In genomic region chr18:2960983-2961696, GRCh38 we compare ENCODE assay signal across 8 cellular contexts. TPM values are rescaled to one million over a fixed set of nuclear protein-coding genes. Genes with fewer than 3 reads are reported as not detected.
DNase-seq lines count a peak whose midpoint lies in the region; ATAC-seq and TF ChIP-seq lines count a peak whose summit lies in the region.
"Had no signal": no experiment of that assay in that cellular context is flagged by ENCODE, and none has a peak within 500 bp of the region (broad histone marks: within the 10 kb centered on the region; RNA-seq: fewer than 3 reads in every experiment).

No MANE protein-coding gene starts in this region.

- H3K9me1 ChIP-seq in IMR-90 (ENCODE audit: insufficient read depth, low read length), result peaks cover 10% of the 10 kb centered on the region

- H3K18ac ChIP-seq in IMR-90 (ENCODE audit: low read depth, low read length), result no peak overlapping the region

- no peak for TF ChIP-seq CTCF in IMR-90 (conservative IDR thresholded peaks at IDR 0.05; ENCODE audit: low read depth, low read length)
- no peak for TF ChIP-seq CTCF in left lung (IDR thresholded peaks at IDR 0.05)

- H2AK5ac ChIP-seq in IMR-90 (ENCODE audit: low read depth, low read length), result 0 out of 2 replicates have a peak overlapping the region, but pooled peaks have one; percentile 3

- no peak overlapping the region for H3K4me2 ChIP-seq in IMR-90 (ENCODE audit: low read depth, low read length)

- no peak overlapping the region for H3K4ac ChIP-seq in IMR-90 (ENCODE audit: low read depth, low read length)

- in situ Hi-C loops in IMR-90 (cut with MboI; ENCODE audit: low sequenced_read_pairs), result no loop called here

- H3K56ac ChIP-seq in IMR-90 (ENCODE audit: extremely low read depth, insufficient read depth, low read length), result no peak overlapping the region

- peaks cover 35 to 64% of the 10 kb centered on the region in 2 experiments for H3K79me1 ChIP-seq in IMR-90 (ENCODE audit: low read depth in 1 of 2, low read length in 2 of 2)

- ATAC-seq in IMR-90 (ENCODE audit: low read depth), result peak; percentile 47; the same call in 1 of the 2 replicates
- ATAC-seq in activated CD8-positive, alpha-beta T cell treated with anti-CD3 and anti-CD28 coated beads, Interleukin-2, amount 10 ng/mL, durations not matched to agents 7 days and 5 days, result no peak
- ATAC-seq in left lung, result peak; percentile 15
- ATAC-seq in GM19351 (IDR thresholded peaks at IDR 0.05; ENCODE audit: unreplicated experiment), result no peak

- no peak overlapping the region for H3K27ac ChIP-seq in IMR-90 (ENCODE audit: insufficient read depth, low read length)
- peak overlapping the region; percentile 68 to 81 for H3K27ac ChIP-seq in left lung
- H3K27ac ChIP-seq in subcutaneous abdominal adipose tissue (ENCODE audit: low read depth, low read length), result peak overlapping the region; percentile 87

- H3K4me3 Mint-ChIP-seq in activated CD8-positive, alpha-beta T cell treated with anti-CD3 and anti-CD28 coated beads, Interleukin-2, amount 10 ng/mL, durations not matched to agents 7 days and 5 days, result peak overlapping the region; percentile 72

- H3K36me3 ChIP-seq in IMR-90 (ENCODE audit: control insufficient read depth, insufficient read depth, low read length), result peaks cover 1% of the 10 kb centered on the region; the same call in 1 of the 2 replicates
- no peaks in the 10 kb centered on the region for H3K36me3 ChIP-seq in left lung
- no peaks in the 10 kb centered on the region for H3K36me3 ChIP-seq in subcutaneous abdominal adipose tissue (ENCODE audit: control insufficient read depth in 5 of 5, insufficient read depth in 5 of 5, low read length in 5 of 5)

- H3K27ac Mint-ChIP-seq in activated CD8-positive, alpha-beta T cell treated with anti-CD3 and anti-CD28 coated beads, Interleukin-2, amount 10 ng/mL, durations not matched to agents 7 days and 5 days, result peak overlapping the region; percentile 95

- H2AK9ac ChIP-seq in IMR-90 (replicated peaks; ENCODE audit: low read depth, low read length, poor library complexity), result no peak overlapping the region

- CTCF ChIA-PET in IMR-90 (lab: Yijun Ruan, JAX), result interaction anchor here (1.5 to 1.8 kb wide), 2 partner anchors 13 to 190 kb away, joined by 3 to 6 read pairs; no protein-coding TSS in a partner anchor
- CTCF ChIA-PET in activated CD8-positive, alpha-beta T cell treated with anti-CD3 and anti-CD28 coated beads, Interleukin-2, amount 10 ng/mL, durations not matched to agents 7 days and 5 days (lab: Charles Lee), result interaction anchor here (1.0 to 11.3 kb wide), 9 partner anchors 9 to 285 kb away, joined by 3 to 130 read pairs (median 16); no protein-coding TSS in a partner anchor

- H3K9ac ChIP-seq in IMR-90 (ENCODE audit: low read depth, low read length) (no peak overlapping the region), subcutaneous abdominal adipose tissue (ENCODE audit: low read length in 5 of 5) (peak overlapping the region in 1 of 5 donors; percentile 23)

- H3K4me1 ChIP-seq in IMR-90 (ENCODE audit: control insufficient read depth, insufficient read depth, low read length) (peaks cover 12% of the 10 kb centered on the region), left lung (peaks cover 4 to 68% of the 10 kb centered on the region in 2 donors), subcutaneous abdominal adipose tissue (ENCODE audit: control insufficient read depth in 5 of 5, insufficient read depth in 5 of 5, low read length in 5 of 5) (peaks cover 15 to 52% (median 39%) of the 10 kb centered on the region in 5 donors)

- DNase-seq in IMR-90, result peak; percentile 29
- DNase-seq in activated CD8-positive, alpha-beta T cell treated with anti-CD3 and anti-CD28 coated beads, Interleukin-2, amount 10 ng/mL, durations not matched to agents 7 days and 5 days, result no peak
- DNase-seq in left lung, result no peak
- DNase-seq in amygdala (lab: John Stamatoyannopoulos, UW), result no peak
- DNase-seq in HT-29 (ENCODE audit: low spot score), result no peak
- DNase-seq: NCI-H510A had no signal

- no peaks in the 10 kb centered on the region for H3K9me3 ChIP-seq in IMR-90 (ENCODE audit: control insufficient read depth, insufficient read depth, low read length)
- no peaks in the 10 kb centered on the region for H3K9me3 ChIP-seq in left lung
- H3K9me3 ChIP-seq in subcutaneous abdominal adipose tissue (ENCODE audit: control insufficient read depth in 5 of 5, low read length in 5 of 5), result no peaks in the 10 kb centered on the region

- no peak overlapping the region for H4K5ac ChIP-seq in IMR-90 (ENCODE audit: low read depth, low read length)

- dilution Hi-C loops in IMR-90 (cut with HindIII; ENCODE audit: low sequenced_read_pairs, unreplicated experiment), result no loop called here

- no peaks in the 10 kb centered on the region for H3K27me3 Mint-ChIP-seq in activated CD8-positive, alpha-beta T cell treated with anti-CD3 and anti-CD28 coated beads, Interleukin-2, amount 10 ng/mL, durations not matched to agents 7 days and 5 days (ENCODE audit: low read depth)

- no peak overlapping the region for H2BK120ac ChIP-seq in IMR-90 (ENCODE audit: low read depth, low read length)

- H3K9me3 Mint-ChIP-seq in activated CD8-positive, alpha-beta T cell treated with anti-CD3 and anti-CD28 coated beads, Interleukin-2, amount 10 ng/mL, durations not matched to agents 7 days and 5 days (ENCODE audit: insufficient read depth), result no peaks in the 10 kb centered on the region

- H4K91ac ChIP-seq in IMR-90 (ENCODE audit: insufficient read depth, low read depth, low read length), result no peak overlapping the region

- H3K4me3 ChIP-seq in IMR-90 (ENCODE audit: insufficient read depth, low read depth, low read length) (no peak overlapping the region), left lung (no peak overlapping the region), subcutaneous abdominal adipose tissue (ENCODE audit: low read depth in 1 of 5, low read length in 5 of 5) (peak overlapping the region in 2 of 5 donors; percentile 29 to 37)

- H2BK15ac ChIP-seq in IMR-90 (ENCODE audit: low read depth, low read length), result no peak overlapping the region

- 73% methylated on average over 3 of the region's 7 CpGs; no CpG with 5 or more reads in 1 of the 2 experiments for WGBS in IMR-90 (ENCODE audit: extremely low coverage in 2 of 2, insufficient read length in 1 of 2), 2 experiments

- no peak overlapping the region for H4K8ac ChIP-seq in IMR-90 (ENCODE audit: low read depth in 2 of 2, low read length in 2 of 2)

- TF ChIP-seq POLR2A in IMR-90 (IDR thresholded peaks at IDR 0.05; ENCODE audit: low read depth, low read length), result no peak

- H2BK5ac ChIP-seq in IMR-90 (ENCODE audit: low read depth, low read length, poor library complexity, severe bottlenecking), result no peak overlapping the region

- intact Hi-C loops in IMR-90 (cut with micrococcal nuclease), result no loop called here
- intact Hi-C loops in left lung (cut with DNase I), result no loop called here

- no peak overlapping the region for H2BK20ac ChIP-seq in IMR-90 (ENCODE audit: low read depth, low read length)

- H3K14ac ChIP-seq in IMR-90 (replicated peaks; ENCODE audit: low read depth, low read length), result no peak overlapping the region

- H3K36me3 Mint-ChIP-seq in activated CD8-positive, alpha-beta T cell treated with anti-CD3 and anti-CD28 coated beads, Interleukin-2, amount 10 ng/mL, durations not matched to agents 7 days and 5 days (ENCODE audit: low read depth), result peaks cover 58% of the 10 kb centered on the region

- H3K23ac ChIP-seq in IMR-90 (ENCODE audit: low read depth, low read length), result no peak overlapping the region

- H3K27me3 ChIP-seq in IMR-90 (ENCODE audit: control insufficient read depth, insufficient read depth, low read length) (no peaks in the 10 kb centered on the region), left lung (no peaks in the 10 kb centered on the region), subcutaneous abdominal adipose tissue (ENCODE audit: control insufficient read depth in 5 of 5, insufficient read depth in 4 of 5, low read length in 5 of 5) (no peaks in the 10 kb centered on the region)

- TF ChIP-seq RAD21 in IMR-90 (IDR thresholded peaks at IDR 0.05; ENCODE audit: low read length), result no peak

- POLR2A ChIA-PET in IMR-90 (lab: Charles Lee; ENCODE audit: unreplicated experiment), result no interaction called here
- POLR2A ChIA-PET in activated CD8-positive, alpha-beta T cell treated with anti-CD3 and anti-CD28 coated beads, Interleukin-2, amount 10 ng/mL, durations not matched to agents 7 days and 5 days (lab: Charles Lee), result interaction anchor here (0.7 to 8.8 kb wide), 9 partner anchors 10 to 289 kb away, joined by 3 to 98 read pairs (median 8); partner anchors contain the start of gene MYL12A

- peaks cover 86% of the 10 kb centered on the region for H3K4me1 Mint-ChIP-seq in activated CD8-positive, alpha-beta T cell treated with anti-CD3 and anti-CD28 coated beads, Interleukin-2, amount 10 ng/mL, durations not matched to agents 7 days and 5 days (ENCODE audit: low read depth)

- H4K20me1 ChIP-seq in IMR-90 (ENCODE audit: insufficient read depth, low read length), result peaks cover 24% of the 10 kb centered on the region

- no peak overlapping the region for H2AFZ ChIP-seq in IMR-90 (replicated peaks; ENCODE audit: low read length, poor library complexity)

- BruUV-seq in IMR-90 (replicated peaks; lab: Mats Ljungman, UMichigan), result no TSS peak

TF ChIP-seq in IMR-90, 13 proteins besides CTCF, POLR2A, EP300 and RAD21:
- no peak for TF ChIP-seq CHD1 (IDR thresholded peaks at IDR 0.05; ENCODE audit: low read depth, low read length)
- no peak for TF ChIP-seq USF2 (IDR thresholded peaks at IDR 0.05; ENCODE audit: low read depth, low read length)
- no peak for TF ChIP-seq MXI1 (IDR thresholded peaks at IDR 0.05; ENCODE audit: borderline replicate concordance, low read depth, low read length)

RNA-seq across cellular contexts. Expression of gene LPIN2, which starts 51.8 kb away (rescaled TPM):
- total RNA-seq in IMR-90 (2012; rRNA removed), result 21.9 and 23.9 TPM in 2 replicates
- 14.4 and 16.2 TPM in 2 replicates for polyA plus RNA-seq in IMR-90 (2012; rRNA removed)
- 8.0 and 9.9 TPM in 2 replicates for polyA plus RNA-seq in IMR-90 (2012; cell fraction: cytosol; rRNA removed)
- polyA plus RNA-seq in IMR-90 (2012; cell fraction: nucleus; rRNA removed; ENCODE audit: low replicate concordance), result 15.7 and 29.0 TPM in 2 replicates
- total RNA-seq in activated CD8-positive, alpha-beta T cell treated with anti-CD3 and anti-CD28 coated beads, Interleukin-2, amount 10 ng/mL, durations not matched to agents 7 days and 5 days, result 10 to 100 TPM; 77.5 TPM
- 10 to 100 TPM; 47.3 to 63.2 TPM for total RNA-seq in left lung
- total RNA-seq in HT-29 (2014; rRNA removed; shearing (Covaris generic)), result 35.5 and 41.8 TPM in 2 replicates

Comparison
In these comparisons a context has a peak if more than half of its experiments do, and no peak if none do; other contexts are left out.
1. ATAC-seq: peak in IMR-90 (single experiment) and left lung (single experiment); none in activated CD8-positive, alpha-beta T cell treated with anti-CD3 and anti-CD28 coated beads, Interleukin-2, amount 10 ng/mL, durations not matched to agents 7 days and 5 days (single experiment) and GM19351 (single experiment).